ENCODE assay signal across 8 cellular contexts in the genomic region with DNA sequence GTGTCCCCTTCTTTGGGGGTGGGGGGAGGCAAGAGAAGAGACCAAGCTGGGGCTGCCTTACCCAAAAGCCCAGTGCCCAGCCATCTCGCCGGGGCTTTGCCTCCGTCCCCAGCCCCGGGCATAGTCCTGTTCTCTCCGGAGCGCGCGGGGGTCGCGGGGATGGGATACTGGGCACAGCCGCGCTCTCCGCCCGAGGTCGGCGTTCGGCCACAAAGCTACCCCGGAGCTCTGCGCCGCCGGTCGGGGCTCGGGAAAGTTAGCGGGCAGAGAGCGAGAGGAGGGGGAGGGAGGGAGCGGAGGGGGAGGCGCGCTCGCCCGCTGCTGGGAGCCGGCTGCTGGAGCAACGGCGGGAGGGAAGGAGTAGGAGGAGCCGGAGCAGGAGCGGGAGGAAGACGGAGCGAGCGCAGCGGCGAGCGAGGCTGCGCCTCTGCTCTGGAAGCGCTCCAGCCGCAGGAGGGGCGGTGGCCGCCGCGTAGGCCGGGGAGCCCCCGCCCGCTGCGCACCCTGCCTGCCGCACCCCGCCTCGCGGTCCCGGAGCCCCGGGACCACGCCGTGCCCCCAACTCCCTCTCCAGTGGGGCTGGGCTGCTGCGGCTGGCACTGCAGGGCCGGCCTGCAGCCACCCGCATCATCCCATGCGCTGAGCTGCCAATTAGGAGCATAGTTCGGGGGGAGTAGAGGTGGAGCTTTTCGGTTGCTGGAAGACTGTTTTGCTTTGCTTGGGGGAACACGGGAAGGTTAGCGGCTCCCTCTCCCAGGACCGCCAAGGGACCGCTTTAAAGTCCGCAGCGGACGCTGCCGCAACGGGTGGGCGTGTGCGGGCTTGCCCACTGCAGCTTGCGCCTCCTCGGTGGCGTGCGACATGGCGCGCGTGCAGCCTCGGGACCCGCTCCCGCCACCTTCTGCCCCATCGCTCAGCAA. TPM values are rescaled to one million over a fixed set of nuclear protein-coding genes. Genes with fewer than 3 reads are reported as not detected.
DNase-seq lines count a peak whose midpoint lies in the region; ATAC-seq and TF ChIP-seq lines count a peak whose summit lies in the region.

A gene with protein sequence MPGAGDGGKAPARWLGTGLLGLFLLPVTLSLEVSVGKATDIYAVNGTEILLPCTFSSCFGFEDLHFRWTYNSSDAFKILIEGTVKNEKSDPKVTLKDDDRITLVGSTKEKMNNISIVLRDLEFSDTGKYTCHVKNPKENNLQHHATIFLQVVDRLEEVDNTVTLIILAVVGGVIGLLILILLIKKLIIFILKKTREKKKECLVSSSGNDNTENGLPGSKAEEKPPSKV (minus strand): TSS at position 272 of the 920 bp plus-strand sequence. CDS start 150 bp downstream, at position 122.

- no peaks in the 10 kb centered on the region for H3K9me3 ChIP-seq in right cardiac atrium (ENCODE audit: control insufficient read depth, low read length)

- intact Hi-C loops in right cardiac atrium (cut with DNase I) (no loop called here), posterior cingulate gyrus (cut with DNase I) (no loop called here)

- under 1% methylated on average over 88 of the region's 88 CpGs for WGBS in right cardiac atrium

- ATAC-seq in right cardiac atrium (peak; percentile 88 to 89), HG03439 (IDR thresholded peaks at IDR 0.05; ENCODE audit: unreplicated experiment) (no peak), HG02642 (IDR thresholded peaks at IDR 0.05; ENCODE audit: poor library complexity, unreplicated experiment) (no peak)

- DNase-seq in NCI-H2029 treated with DMSO at 0.1 percent for 48 hours (lab: John Stamatoyannopoulos, UW), result peak; percentile 26
- no peak for DNase-seq in NCI-H2029 (lab: John Stamatoyannopoulos, UW)
- DNase-seq in NCI-H2227 treated with DMSO at 0.1 percent for 48 hours (lab: John Stamatoyannopoulos, UW), result peak; percentile 26
- peak; percentile 18 for DNase-seq in astrocyte of the spinal cord (ENCODE audit: low read depth, low spot score)
- peak; percentile 75 to 91 (median 87) for DNase-seq in right cardiac atrium
- peak in 9 of 10 donors; percentile 62 to 96 (median 72) for DNase-seq in posterior cingulate gyrus

- no peak for TF ChIP-seq CTCF in astrocyte of the spinal cord (IDR thresholded peaks at IDR 0.05; ENCODE audit: low read depth, low read length)

- H3K27ac ChIP-seq in right cardiac atrium (ENCODE audit: low read length), result no peak within 1 kb of the TSS

- H3K4me3 ChIP-seq in astrocyte of the spinal cord (ENCODE audit: low read depth, low read length) (peak within 1 kb of the TSS; percentile 28), right cardiac atrium (ENCODE audit: low read length) (peak within 1 kb of the TSS; percentile 60)

- in situ Hi-C loops in astrocyte of the spinal cord (cut with HindIII; ENCODE audit: low sequenced_read_pairs), result no loop called here

- no peaks in the 10 kb centered on the region for H3K4me1 ChIP-seq in right cardiac atrium (ENCODE audit: control insufficient read depth, insufficient read depth, low read length)

- H3K27me3 ChIP-seq in right cardiac atrium (ENCODE audit: control insufficient read depth, insufficient read depth), result no peaks in the 10 kb centered on the region

RNA-seq across cellular contexts. Expression of the gene that starts here (rescaled TPM):
- total RNA-seq in right cardiac atrium, result 1 to 10 TPM; 2.6 to 7.3 (median 6.0) TPM
- 9.0 TPM for polyA plus RNA-seq in right cardiac atrium

Comparison
In these comparisons a context has a peak if more than half of its experiments do, and no peak if none do; other contexts are left out.
1. ATAC-seq: peak in right cardiac atrium (2 of 2); none in HG03439 (single experiment) and HG02642 (single experiment).